1 cellular context compared by ENCODE assay signal in the genomic region with DNA sequence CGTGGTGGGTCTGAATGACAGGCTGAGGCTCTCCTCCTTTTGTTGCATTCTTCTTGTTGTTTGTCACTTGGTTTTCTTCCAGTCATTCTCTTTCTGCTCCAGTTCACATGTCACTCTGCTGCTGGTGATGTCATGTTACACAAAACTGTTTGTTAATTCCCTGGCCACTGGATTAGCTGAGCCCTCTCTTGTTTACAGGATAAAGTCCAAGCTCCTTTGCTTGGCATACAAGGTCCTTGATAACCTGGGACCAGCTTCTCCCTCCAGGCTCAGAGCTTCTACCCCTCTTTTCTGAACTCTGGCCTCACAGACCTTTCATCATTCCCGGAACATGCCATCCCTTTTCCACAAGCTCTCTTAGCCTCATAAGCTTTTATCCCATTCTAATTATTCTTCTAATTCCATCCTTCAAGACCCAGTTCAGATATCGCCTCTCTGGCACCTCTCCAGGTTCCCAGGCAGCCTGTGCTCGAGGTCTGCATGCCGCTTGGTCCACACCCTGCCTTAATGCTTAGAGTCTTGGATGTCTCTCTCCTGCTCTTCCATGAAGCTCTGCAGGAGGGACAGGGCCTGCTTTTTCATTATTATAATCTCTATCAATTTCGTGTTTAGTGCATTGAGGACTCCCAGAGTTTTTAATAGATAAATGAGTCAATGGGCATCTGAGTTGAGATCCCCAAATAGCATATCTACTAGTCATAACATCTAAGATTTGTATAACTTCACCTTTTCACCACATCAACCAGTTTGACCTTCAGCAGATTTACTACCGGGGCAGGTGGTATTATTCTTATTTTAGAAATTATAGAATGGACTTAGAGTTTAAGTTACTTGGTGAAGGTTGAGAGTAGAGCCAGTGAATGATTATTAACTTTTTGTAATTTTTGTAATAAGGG.
TF ChIP-seq lines count a peak whose summit lies in the region.

No MANE protein-coding gene starts in this region.

TF ChIP-seq in HEK293, 187 proteins besides CTCF, POLR2A, EP300 and RAD21 (continued from another document):
- TF ChIP-seq SP7 (tag by site-specific recombination; IDR thresholded peaks at IDR 0.05) (peak; percentile 91), ZNF521 (tag by site-specific recombination; IDR thresholded peaks at IDR 0.05) (no peak), ZNF266 (tag by site-specific recombination; IDR thresholded peaks at IDR 0.05; ENCODE audit: low read depth) (no peak), GLIS2 (tag by site-specific recombination; IDR thresholded peaks at IDR 0.05) (no peak), ZNF585B (tag by site-specific recombination; IDR thresholded peaks at IDR 0.05) (no peak), ZBTB21 (tag by site-specific recombination; IDR thresholded peaks at IDR 0.05) (peak; percentile 77), FEZF1 (tag by site-specific recombination; IDR thresholded peaks at IDR 0.05) (0 out of 2 replicates have a peak, but pooled peaks have one; percentile 18), ZNF302 (tag by site-specific recombination; IDR thresholded peaks at IDR 0.05; ENCODE audit: low read depth) (no peak), ZNF274 (IDR thresholded peaks at IDR 0.05; ENCODE audit: low read length) (no peak), ZNF274 (tag by site-specific recombination; IDR thresholded peaks at IDR 0.05; ENCODE audit: borderline replicate concordance) (no peak), ZNF629 (tag by site-specific recombination; IDR thresholded peaks at IDR 0.05) (peak; percentile 96), ZBTB44 (tag by site-specific recombination; IDR thresholded peaks at IDR 0.05) (0 out of 2 replicates have a peak, but pooled peaks have one; percentile 35), KLF7 (tag by site-specific recombination; IDR thresholded peaks at IDR 0.05; ENCODE audit: borderline replicate concordance) (no peak), ZNF394 (tag by site-specific recombination; IDR thresholded peaks at IDR 0.05; ENCODE audit: borderline replicate concordance) (peak; percentile 99), ZNF423 (tag by site-specific recombination; IDR thresholded peaks at IDR 0.05) (no peak), PRDM1 (tag by site-specific recombination; IDR thresholded peaks at IDR 0.05) (peak; percentile 83), ZNF2 (tag by site-specific recombination; IDR thresholded peaks at IDR 0.05) (peak; percentile 52; the same call in 1 of the 2 replicates), ZEB2 (tag by site-specific recombination; IDR thresholded peaks at IDR 0.05) (peak; percentile 79), ZNF626 (tag by site-specific recombination; IDR thresholded peaks at IDR 0.05) (no peak), ZNF10 (tag by site-specific recombination; IDR thresholded peaks at IDR 0.05) (no peak), ZNF335 (tag by site-specific recombination; conservative IDR thresholded peaks at IDR 0.05) (0 out of 2 replicates have a peak, but pooled peaks have one; percentile 17), ATF2 (tag by site-specific recombination; IDR thresholded peaks at IDR 0.05; ENCODE audit: low read depth) (peak; percentile 86), ZNF843 (tag by site-specific recombination; IDR thresholded peaks at IDR 0.05) (peak; percentile 55; the same call in 1 of the 2 replicates), ZNF639 (tag by site-specific recombination; IDR thresholded peaks at IDR 0.05) (peak; percentile 61; the same call in 1 of the 2 replicates), WT1 (tag by site-specific recombination; IDR thresholded peaks at IDR 0.05) (peak; percentile 36; the same call in 1 of the 2 replicates), ZNF600 (tag by site-specific recombination; IDR thresholded peaks at IDR 0.05) (peak; percentile 73; the same call in 1 of the 2 replicates), ZNF76 (tag by site-specific recombination; IDR thresholded peaks at IDR 0.05; ENCODE audit: borderline replicate concordance, low read depth) (no peak), ZNF157 (tag by site-specific recombination; IDR thresholded peaks at IDR 0.05) (no peak), ZNF692 (tag by site-specific recombination; IDR thresholded peaks at IDR 0.05) (peak; percentile 59), ZFP69B (tag by site-specific recombination; IDR thresholded peaks at IDR 0.05) (peak; percentile 42; the same call in 1 of the 2 replicates), ZNF311 (tag by site-specific recombination; IDR thresholded peaks at IDR 0.05; ENCODE audit: borderline replicate concordance) (no peak)
- TF ChIP-seq, protein P1, sequence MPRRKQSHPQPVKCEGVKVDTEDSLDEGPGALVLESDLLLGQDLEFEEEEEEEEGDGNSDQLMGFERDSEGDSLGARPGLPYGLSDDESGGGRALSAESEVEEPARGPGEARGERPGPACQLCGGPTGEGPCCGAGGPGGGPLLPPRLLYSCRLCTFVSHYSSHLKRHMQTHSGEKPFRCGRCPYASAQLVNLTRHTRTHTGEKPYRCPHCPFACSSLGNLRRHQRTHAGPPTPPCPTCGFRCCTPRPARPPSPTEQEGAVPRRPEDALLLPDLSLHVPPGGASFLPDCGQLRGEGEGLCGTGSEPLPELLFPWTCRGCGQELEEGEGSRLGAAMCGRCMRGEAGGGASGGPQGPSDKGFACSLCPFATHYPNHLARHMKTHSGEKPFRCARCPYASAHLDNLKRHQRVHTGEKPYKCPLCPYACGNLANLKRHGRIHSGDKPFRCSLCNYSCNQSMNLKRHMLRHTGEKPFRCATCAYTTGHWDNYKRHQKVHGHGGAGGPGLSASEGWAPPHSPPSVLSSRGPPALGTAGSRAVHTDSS (tag by site-specific recombination; IDR thresholded peaks at IDR 0.05): no peak
- TF ChIP-seq, protein P2, sequence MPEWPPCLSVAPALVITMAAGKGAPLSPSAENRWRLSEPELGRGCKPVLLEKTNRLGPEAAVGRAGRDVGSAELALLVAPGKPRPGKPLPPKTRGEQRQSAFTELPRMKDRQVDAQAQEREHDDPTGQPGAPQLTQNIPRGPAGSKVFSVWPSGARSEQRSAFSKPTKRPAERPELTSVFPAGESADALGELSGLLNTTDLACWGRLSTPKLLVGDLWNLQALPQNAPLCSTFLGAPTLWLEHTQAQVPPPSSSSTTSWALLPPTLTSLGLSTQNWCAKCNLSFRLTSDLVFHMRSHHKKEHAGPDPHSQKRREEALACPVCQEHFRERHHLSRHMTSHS (tag by site-specific recombination; IDR thresholded peaks at IDR 0.05): no peak
- TF ChIP-seq, protein P3, sequence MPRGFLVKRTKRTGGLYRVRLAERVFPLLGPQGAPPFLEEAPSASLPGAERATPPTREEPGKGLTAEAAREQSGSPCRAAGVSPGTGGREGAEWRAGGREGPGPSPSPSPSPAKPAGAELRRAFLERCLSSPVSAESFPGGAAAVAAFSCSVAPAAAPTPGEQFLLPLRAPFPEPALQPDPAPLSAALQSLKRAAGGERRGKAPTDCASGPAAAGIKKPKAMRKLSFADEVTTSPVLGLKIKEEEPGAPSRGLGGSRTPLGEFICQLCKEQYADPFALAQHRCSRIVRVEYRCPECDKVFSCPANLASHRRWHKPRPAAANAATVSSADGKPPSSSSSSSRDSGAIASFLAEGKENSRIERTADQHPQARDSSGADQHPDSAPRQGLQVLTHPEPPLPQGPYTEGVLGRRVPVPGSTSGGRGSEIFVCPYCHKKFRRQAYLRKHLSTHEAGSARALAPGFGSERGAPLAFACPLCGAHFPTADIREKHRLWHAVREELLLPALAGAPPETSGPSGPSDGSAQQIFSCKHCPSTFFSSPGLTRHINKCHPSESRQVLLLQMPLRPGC (tag by site-specific recombination; IDR thresholded peaks at IDR 0.05): 0 out of 2 replicates have a peak, but pooled peaks have one; percentile 23
- TF ChIP-seq, protein P4, sequence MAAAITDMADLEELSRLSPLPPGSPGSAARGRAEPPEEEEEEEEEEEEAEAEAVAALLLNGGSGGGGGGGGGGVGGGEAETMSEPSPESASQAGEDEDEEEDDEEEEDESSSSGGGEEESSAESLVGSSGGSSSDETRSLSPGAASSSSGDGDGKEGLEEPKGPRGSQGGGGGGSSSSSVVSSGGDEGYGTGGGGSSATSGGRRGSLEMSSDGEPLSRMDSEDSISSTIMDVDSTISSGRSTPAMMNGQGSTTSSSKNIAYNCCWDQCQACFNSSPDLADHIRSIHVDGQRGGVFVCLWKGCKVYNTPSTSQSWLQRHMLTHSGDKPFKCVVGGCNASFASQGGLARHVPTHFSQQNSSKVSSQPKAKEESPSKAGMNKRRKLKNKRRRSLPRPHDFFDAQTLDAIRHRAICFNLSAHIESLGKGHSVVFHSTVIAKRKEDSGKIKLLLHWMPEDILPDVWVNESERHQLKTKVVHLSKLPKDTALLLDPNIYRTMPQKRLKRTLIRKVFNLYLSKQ (tag by site-specific recombination; IDR thresholded peaks at IDR 0.05; ENCODE audit: borderline replicate concordance): no peak
- TF ChIP-seq, protein P5, sequence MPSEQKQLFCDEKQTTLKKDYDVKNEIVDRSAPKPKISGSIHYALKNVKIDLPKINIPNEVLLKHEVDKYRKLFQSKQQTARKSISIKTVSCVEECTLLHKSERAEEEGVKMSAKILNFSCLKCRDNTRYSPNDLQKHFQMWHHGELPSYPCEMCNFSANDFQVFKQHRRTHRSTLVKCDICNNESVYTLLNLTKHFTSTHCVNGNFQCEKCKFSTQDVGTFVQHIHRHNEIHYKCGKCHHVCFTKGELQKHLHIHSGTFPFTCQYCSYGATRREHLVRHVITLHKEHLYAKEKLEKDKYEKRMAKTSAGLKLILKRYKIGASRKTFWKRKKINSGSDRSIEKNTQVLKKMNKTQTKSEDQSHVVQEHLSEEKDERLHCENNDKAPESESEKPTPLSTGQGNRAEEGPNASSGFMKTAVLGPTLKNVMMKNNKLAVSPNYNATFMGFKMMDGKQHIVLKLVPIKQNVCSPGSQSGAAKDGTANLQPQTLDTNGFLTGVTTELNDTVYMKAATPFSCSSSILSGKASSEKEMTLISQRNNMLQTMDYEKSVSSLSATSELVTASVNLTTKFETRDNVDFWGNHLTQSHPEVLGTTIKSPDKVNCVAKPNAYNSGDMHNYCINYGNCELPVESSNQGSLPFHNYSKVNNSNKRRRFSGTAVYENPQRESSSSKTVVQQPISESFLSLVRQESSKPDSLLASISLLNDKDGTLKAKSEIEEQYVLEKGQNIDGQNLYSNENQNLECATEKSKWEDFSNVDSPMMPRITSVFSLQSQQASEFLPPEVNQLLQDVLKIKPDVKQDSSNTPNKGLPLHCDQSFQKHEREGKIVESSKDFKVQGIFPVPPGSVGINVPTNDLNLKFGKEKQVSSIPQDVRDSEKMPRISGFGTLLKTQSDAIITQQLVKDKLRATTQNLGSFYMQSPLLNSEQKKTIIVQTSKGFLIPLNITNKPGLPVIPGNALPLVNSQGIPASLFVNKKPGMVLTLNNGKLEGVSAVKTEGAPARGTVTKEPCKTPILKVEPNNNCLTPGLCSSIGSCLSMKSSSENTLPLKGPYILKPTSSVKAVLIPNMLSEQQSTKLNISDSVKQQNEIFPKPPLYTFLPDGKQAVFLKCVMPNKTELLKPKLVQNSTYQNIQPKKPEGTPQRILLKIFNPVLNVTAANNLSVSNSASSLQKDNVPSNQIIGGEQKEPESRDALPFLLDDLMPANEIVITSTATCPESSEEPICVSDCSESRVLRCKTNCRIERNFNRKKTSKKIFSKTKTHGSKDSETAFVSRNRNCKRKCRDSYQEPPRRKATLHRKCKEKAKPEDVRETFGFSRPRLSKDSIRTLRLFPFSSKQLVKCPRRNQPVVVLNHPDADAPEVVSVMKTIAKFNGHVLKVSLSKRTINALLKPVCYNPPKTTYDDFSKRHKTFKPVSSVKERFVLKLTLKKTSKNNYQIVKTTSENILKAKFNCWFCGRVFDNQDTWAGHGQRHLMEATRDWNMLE (tag by site-specific recombination; conservative IDR thresholded peaks at IDR 0.05; ENCODE audit: low read depth): no peak
- TF ChIP-seq, protein P6, sequence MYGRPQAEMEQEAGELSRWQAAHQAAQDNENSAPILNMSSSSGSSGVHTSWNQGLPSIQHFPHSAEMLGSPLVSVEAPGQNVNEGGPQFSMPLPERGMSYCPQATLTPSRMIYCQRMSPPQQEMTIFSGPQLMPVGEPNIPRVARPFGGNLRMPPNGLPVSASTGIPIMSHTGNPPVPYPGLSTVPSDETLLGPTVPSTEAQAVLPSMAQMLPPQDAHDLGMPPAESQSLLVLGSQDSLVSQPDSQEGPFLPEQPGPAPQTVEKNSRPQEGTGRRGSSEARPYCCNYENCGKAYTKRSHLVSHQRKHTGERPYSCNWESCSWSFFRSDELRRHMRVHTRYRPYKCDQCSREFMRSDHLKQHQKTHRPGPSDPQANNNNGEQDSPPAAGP (tag by site-specific recombination; IDR thresholded peaks at IDR 0.05): no peak
